In the genomic region with DNA sequence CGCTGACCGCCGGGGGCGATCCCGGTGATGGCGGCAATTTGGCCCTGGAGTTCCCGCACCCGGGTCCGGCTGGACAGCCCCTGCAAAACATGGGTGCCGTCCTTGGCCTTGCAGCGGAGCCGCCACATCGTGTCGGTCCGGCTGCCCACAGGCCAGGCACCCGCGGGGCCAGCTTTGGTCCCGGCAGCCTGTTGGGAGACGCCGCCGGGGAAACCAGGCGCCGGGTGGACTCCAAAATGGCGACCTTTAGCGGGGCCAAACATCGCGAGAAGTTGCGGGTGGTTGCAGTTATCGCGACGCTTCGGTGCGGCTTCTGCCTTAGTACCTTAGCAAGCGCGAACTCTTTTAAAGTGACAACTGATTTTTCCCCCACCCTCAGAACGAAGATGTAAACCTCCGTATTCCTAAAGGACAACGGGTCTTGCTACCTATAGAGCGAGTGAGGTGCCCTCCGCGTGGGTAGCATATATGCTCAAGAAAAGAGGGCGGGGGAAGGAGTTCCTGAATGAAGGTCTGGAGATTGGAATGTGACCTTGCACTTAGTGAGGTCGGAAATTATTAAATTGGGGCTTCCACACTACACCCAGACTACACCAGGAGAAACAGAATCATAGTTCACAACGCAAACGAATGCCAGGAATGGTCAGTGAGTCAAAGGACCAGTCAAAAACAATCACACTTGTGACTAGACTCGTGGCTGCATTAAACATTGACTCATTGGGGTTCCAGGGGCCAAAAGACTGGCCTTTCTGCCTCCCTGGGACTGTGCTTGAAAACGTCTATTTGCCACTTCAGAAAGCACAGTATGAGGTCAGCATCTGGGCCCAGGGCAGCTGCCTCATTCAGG, we compare ENCODE assay signal across 2 cellular contexts.
TF ChIP-seq lines count a peak whose summit lies in the region.

A gene (minus strand): TSS at position 441 of the 847 bp plus-strand sequence. CDS start 178 bp downstream, at position 263.

TF ChIP-seq in A549, 52 proteins besides CTCF, POLR2A, EP300 and RAD21 (continued from another document):
- TF ChIP-seq, protein P1, sequence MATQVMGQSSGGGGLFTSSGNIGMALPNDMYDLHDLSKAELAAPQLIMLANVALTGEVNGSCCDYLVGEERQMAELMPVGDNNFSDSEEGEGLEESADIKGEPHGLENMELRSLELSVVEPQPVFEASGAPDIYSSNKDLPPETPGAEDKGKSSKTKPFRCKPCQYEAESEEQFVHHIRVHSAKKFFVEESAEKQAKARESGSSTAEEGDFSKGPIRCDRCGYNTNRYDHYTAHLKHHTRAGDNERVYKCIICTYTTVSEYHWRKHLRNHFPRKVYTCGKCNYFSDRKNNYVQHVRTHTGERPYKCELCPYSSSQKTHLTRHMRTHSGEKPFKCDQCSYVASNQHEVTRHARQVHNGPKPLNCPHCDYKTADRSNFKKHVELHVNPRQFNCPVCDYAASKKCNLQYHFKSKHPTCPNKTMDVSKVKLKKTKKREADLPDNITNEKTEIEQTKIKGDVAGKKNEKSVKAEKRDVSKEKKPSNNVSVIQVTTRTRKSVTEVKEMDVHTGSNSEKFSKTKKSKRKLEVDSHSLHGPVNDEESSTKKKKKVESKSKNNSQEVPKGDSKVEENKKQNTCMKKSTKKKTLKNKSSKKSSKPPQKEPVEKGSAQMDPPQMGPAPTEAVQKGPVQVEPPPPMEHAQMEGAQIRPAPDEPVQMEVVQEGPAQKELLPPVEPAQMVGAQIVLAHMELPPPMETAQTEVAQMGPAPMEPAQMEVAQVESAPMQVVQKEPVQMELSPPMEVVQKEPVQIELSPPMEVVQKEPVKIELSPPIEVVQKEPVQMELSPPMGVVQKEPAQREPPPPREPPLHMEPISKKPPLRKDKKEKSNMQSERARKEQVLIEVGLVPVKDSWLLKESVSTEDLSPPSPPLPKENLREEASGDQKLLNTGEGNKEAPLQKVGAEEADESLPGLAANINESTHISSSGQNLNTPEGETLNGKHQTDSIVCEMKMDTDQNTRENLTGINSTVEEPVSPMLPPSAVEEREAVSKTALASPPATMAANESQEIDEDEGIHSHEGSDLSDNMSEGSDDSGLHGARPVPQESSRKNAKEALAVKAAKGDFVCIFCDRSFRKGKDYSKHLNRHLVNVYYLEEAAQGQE (IDR thresholded peaks at IDR 0.05), result peak; percentile 89
- TF ChIP-seq KDM5A (IDR thresholded peaks at IDR 0.05) (peak; percentile 32; the same call in 1 of the 2 replicates), PHF8 (IDR thresholded peaks at IDR 0.05; ENCODE audit: borderline replicate concordance, low read depth) (peak; percentile 75; the same call in 1 of the 2 replicates), GATA3 (IDR thresholded peaks at IDR 0.05; ENCODE audit: borderline replicate concordance) (peak; percentile 82), KDM1A (IDR thresholded peaks at IDR 0.05; ENCODE audit: low read depth) (no peak), FOXS1 (CRISPR knock-in tag; IDR thresholded peaks at IDR 0.05) (no peak), FOSL2 (IDR thresholded peaks at IDR 0.05) (no peak), FOSL2 (CRISPR knock-in tag; IDR thresholded peaks at IDR 0.05) (peak; percentile 61), RNF2 (IDR thresholded peaks at IDR 0.05; ENCODE audit: borderline replicate concordance, low read depth) (no peak), HEYL (CRISPR knock-in tag; IDR thresholded peaks at IDR 0.05) (no peak), MYC (IDR thresholded peaks at IDR 0.05; ENCODE audit: borderline replicate concordance, low read length) (no peak), HOXA7 (CRISPR knock-in tag; IDR thresholded peaks at IDR 0.05) (no peak), JUN (IDR thresholded peaks at IDR 0.05) (peak; percentile 52 to 79; a peak in 3 of 5 replicates), CHD2 (IDR thresholded peaks at IDR 0.05; ENCODE audit: low read length, partially characterized antibody) (peak; percentile 93)
- TF ChIP-seq, protein P2, sequence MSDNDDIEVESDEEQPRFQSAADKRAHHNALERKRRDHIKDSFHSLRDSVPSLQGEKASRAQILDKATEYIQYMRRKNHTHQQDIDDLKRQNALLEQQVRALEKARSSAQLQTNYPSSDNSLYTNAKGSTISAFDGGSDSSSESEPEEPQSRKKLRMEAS (IDR thresholded peaks at IDR 0.05), result peak; percentile 29
- TF ChIP-seq, protein P3, sequence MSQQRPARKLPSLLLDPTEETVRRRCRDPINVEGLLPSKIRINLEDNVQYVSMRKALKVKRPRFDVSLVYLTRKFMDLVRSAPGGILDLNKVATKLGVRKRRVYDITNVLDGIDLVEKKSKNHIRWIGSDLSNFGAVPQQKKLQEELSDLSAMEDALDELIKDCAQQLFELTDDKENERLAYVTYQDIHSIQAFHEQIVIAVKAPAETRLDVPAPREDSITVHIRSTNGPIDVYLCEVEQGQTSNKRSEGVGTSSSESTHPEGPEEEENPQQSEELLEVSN (IDR thresholded peaks at IDR 0.05; ENCODE audit: borderline replicate concordance, low read depth), result peak; percentile 25; the same call in 1 of the 2 replicates
TF ChIP-seq in A549: peak in this region for 10.

TF ChIP-seq in liver, 16 proteins besides CTCF, POLR2A, EP300 and RAD21 (continued from another document):
- TF ChIP-seq, protein P1 (IDR thresholded peaks at IDR 0.05), result no peak
